34 cellular contexts compared by ENCODE assay signal in the genomic region with DNA sequence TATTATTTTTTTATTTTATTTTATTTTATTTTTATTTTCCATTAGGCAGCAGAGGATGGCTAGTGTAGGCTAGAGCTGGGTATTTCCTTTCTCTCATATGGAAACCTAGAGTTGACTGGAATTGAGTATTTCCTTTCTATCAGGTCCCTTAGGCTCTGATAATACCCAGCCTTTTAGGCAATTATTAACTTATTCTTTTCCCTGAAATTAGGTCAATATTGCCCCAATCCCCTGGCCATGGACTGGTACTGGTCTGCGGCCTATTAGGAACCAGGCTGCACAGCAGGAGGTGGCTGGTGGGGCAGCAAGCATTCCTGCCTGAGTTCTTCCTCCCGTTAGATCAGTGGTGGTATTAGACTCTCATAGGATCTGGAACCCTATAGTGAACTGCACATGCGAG.
"Had no signal": no experiment of that assay in that cellular context is flagged by ENCODE, and none has a peak within 500 bp of the region (broad histone marks: within the 10 kb centered on the region; RNA-seq: fewer than 3 reads in every experiment).

No MANE protein-coding gene starts in this region.

- DNase-seq: Karpas-422, Kasumi-1, MG63, MM.1S, MV-4-11, NCI-H1048, NCI-H1092, NCI-H1092 treated with DMSO at 0.1 percent for 48 hours, NCI-H1105, NCI-H1105 treated with DMSO at 0.1 percent for 48 hours, NCI-H1417, NCI-H1417 treated with DMSO at 0.1 percent for 48 hours, NCI-H1436, NCI-H1436 treated with DMSO at 0.1 percent for 48 hours, NCI-H146, NCI-H1694, NCI-H1694 treated with DMSO at 0.1 percent for 48 hours, NCI-H187, NCI-H187 treated with DMSO at 0.1 percent for 48 hours, NCI-H1930, NCI-H2029, NCI-H2029 treated with DMSO at 0.1 percent for 48 hours, NCI-H2081, NCI-H2081 treated with DMSO at 0.1 percent for 48 hours, NCI-H2107, NCI-H2171, NCI-H2171 treated with DMSO at 0.1 percent for 48 hours, NCI-H2227 treated with DMSO at 0.1 percent for 48 hours, NCI-H226, NCI-H345, NCI-H446, NCI-H446 treated with DMSO at 0.1 percent for 48 hours, NCI-H510A, NCI-H510A treated with DMSO at 0.1 percent for 48 hours had no signal

- H3K27me3 ChIP-seq: MG63 had no signal

- H3K9me3 ChIP-seq: MG63 had no signal

- H3K36me3 ChIP-seq: MG63 had no signal

- H3K4me3 ChIP-seq: MG63 had no signal
